In genomic region chr13:51583469-51583874, GRCh38 we compare ENCODE assay signal across 8 cellular contexts. TPM values are rescaled to one million over a fixed set of nuclear protein-coding genes. Genes with fewer than 3 reads are reported as not detected.
A peak's percentile ranks its signal among the peaks of the same experiment; 100 is the strongest.
DNase-seq lines count a peak whose midpoint lies in the region; TF ChIP-seq lines count a peak whose summit lies in the region.

No MANE protein-coding gene starts in this region.

- peaks cover 3% of the 10 kb centered on the region for H3K36me3 Mint-ChIP-seq in T-helper 2 cell treated with Interferon-gamma antibody and Interleukin-4, amounts not matched to agents 5 μg/mL and 100 μg/mL, for 36 hours (ENCODE audit: low read depth)

- H3K9me3 ChIP-seq in testis = no peaks in the 10 kb centered on the region

- DNase-seq in T-helper 2 cell treated with Interferon-gamma antibody and Interleukin-4, amounts not matched to agents 5 μg/mL and 100 μg/mL, for 36 hours (ENCODE audit: low spot score) = no peak
- DNase-seq in T-helper 2 cell = no peak
- no peak for DNase-seq in kidney epithelial cell (ENCODE audit: low read depth)
- DNase-seq in testis = no peak
- DNase-seq in ureter (ENCODE audit: low spot score) = no peak
- no peak for DNase-seq in NCI-H1105 (lab: John Stamatoyannopoulos, UW)
- no peak for DNase-seq in pons (ENCODE audit: low spot score)

- H3K36me3 ChIP-seq in kidney epithelial cell (ENCODE audit: control insufficient read depth, insufficient read depth, low read length) (no peaks in the 10 kb centered on the region), testis (ENCODE audit: low read depth, missing control alignments) (no peaks in the 10 kb centered on the region)

- TF ChIP-seq CTCF in kidney epithelial cell (IDR thresholded peaks at IDR 0.05; ENCODE audit: insufficient read depth, low read length, poor library complexity, severe bottlenecking) (no peak), testis (IDR thresholded peaks at IDR 0.05) (no peak)

- H3K27ac Mint-ChIP-seq in T-helper 2 cell treated with Interferon-gamma antibody and Interleukin-4, amounts not matched to agents 5 μg/mL and 100 μg/mL, for 36 hours = peak overlapping the region; percentile 97

- intact Hi-C loops in testis (cut with DNase I; ENCODE audit: low total_unique reads) = loop anchor here (10.0 kb wide), 1 partner anchor 129 kb away; the partner anchor contains the start of gene INTS6

- H3K4me1 ChIP-seq in testis = peaks cover 34% of the 10 kb centered on the region

- peak overlapping the region; percentile 94 for H3K4me3 Mint-ChIP-seq in T-helper 2 cell treated with Interferon-gamma antibody and Interleukin-4, amounts not matched to agents 5 μg/mL and 100 μg/mL, for 36 hours

- peaks cover under 1% of the 10 kb centered on the region for H3K27me3 Mint-ChIP-seq in T-helper 2 cell treated with Interferon-gamma antibody and Interleukin-4, amounts not matched to agents 5 μg/mL and 100 μg/mL, for 36 hours (ENCODE audit: low read depth)

- WGBS in adipose tissue, 3 donors = 24 to 26% (median 26%) methylated on average over 9 of the region's 9 CpGs
- 16 to 21% methylated on average over 5 to 9 of the region's 9 CpGs for WGBS in testis, 2 donors

- TF ChIP-seq POLR2A in testis (IDR thresholded peaks at IDR 0.05) = no peak

- H3K4me3 ChIP-seq in kidney epithelial cell (ENCODE audit: low read depth, low read length) (peak overlapping the region; percentile 33), testis (peak overlapping the region; percentile 81 to 94)

- H3K9me3 Mint-ChIP-seq in T-helper 2 cell treated with Interferon-gamma antibody and Interleukin-4, amounts not matched to agents 5 μg/mL and 100 μg/mL, for 36 hours = no peaks in the 10 kb centered on the region

- H3K27ac ChIP-seq in adipose tissue (ENCODE audit: low read depth, low read length) (peak overlapping the region; percentile 57), testis (peak overlapping the region; percentile 79 to 89)

- H3K4me1 Mint-ChIP-seq in T-helper 2 cell treated with Interferon-gamma antibody and Interleukin-4, amounts not matched to agents 5 μg/mL and 100 μg/mL, for 36 hours (ENCODE audit: low read depth) = peaks cover 23% of the 10 kb centered on the region

- H3K27me3 ChIP-seq in kidney epithelial cell (ENCODE audit: control insufficient read depth, insufficient read depth, low read length) = no peaks in the 10 kb centered on the region
- H3K27me3 ChIP-seq in testis = no peaks in the 10 kb centered on the region

RNA-seq across cellular contexts. Expression of gene WDFY2, which starts 0.8 kb away (rescaled TPM):
- 1 to 10 TPM; 4.4 to 8.9 (median 4.8) TPM for polyA plus RNA-seq in adipose tissue
- 5.8 and 11.1 TPM in 2 replicates for total RNA-seq in kidney epithelial cell
- total RNA-seq in testis = 10 to 100 TPM; 36.1 to 45.8 TPM
- 17.1 TPM for polyA plus RNA-seq in testis (ENCODE audit: insufficient read depth, low read depth, low replicate concordance)
- total RNA-seq in ureter = 17.2 TPM
